In genomic region chr11:1002091-1002984, GRCh38 we compare ENCODE assay signal across 19 cellular contexts. TPM values are rescaled to one million over a fixed set of nuclear protein-coding genes. Genes with fewer than 3 reads are reported as not detected.
"Had no signal": no experiment of that assay in that cellular context is flagged by ENCODE, and none has a peak within 500 bp of the region (broad histone marks: within the 10 kb centered on the region; RNA-seq: fewer than 3 reads in every experiment).

No MANE protein-coding gene starts in this region.

- ATAC-seq: left colon, left ventricle myocardium superior had no signal

- H3K4me3 ChIP-seq: colonic mucosa, ovary, right atrium auricular region had no signal

- H3K4me1 Mint-ChIP-seq: naive B cell had no signal

- H3K4me3 Mint-ChIP-seq: nephron had no signal

- H3K36me3 ChIP-seq: colonic mucosa, ovary had no signal

- H3K27ac ChIP-seq: colonic mucosa, ovary, right atrium auricular region had no signal

- DNase-seq: colonic mucosa; dermis blood vessel endothelial cell; foreskin melanocyte; head of caudate nucleus; hippocampal formation; left colon; left ventricle myocardium superior; mesendoderm; naive B cell; ovary; small intestine; stimulated activated CD4-positive, alpha-beta T cell treated with anti-CD3 and anti-CD28 coated beads, Interleukin-2, amount 100 ng/mL, for 48 hours; stimulated activated naive CD4-positive, alpha-beta T cell treated with Interleukin-2 at 50 U/mL for 16 hours had no signal

- H3K9me3 ChIP-seq: colonic mucosa, ovary, right atrium auricular region had no signal

- H3K27me3 Mint-ChIP-seq: naive B cell, type B pancreatic cell had no signal

- H3K9me3 Mint-ChIP-seq: naive B cell, nephron, type B pancreatic cell had no signal

- H3K27me3 ChIP-seq: colonic mucosa, ovary, right atrium auricular region had no signal

- H3K27ac Mint-ChIP-seq: naive B cell had no signal

- H3K4me1 ChIP-seq: colonic mucosa, right atrium auricular region had no signal

RNA-seq across cellular contexts. Expression of gene MUC6, which starts 34.2 kb away (rescaled TPM):
- total RNA-seq: dermis blood vessel endothelial cell, kidney epithelial cell, left colon, left ventricle myocardium superior, lung microvascular endothelial cell, posterior vena cava, right atrium auricular region had no signal
